ENCODE assay signal across 1 cellular context in the genomic region with DNA sequence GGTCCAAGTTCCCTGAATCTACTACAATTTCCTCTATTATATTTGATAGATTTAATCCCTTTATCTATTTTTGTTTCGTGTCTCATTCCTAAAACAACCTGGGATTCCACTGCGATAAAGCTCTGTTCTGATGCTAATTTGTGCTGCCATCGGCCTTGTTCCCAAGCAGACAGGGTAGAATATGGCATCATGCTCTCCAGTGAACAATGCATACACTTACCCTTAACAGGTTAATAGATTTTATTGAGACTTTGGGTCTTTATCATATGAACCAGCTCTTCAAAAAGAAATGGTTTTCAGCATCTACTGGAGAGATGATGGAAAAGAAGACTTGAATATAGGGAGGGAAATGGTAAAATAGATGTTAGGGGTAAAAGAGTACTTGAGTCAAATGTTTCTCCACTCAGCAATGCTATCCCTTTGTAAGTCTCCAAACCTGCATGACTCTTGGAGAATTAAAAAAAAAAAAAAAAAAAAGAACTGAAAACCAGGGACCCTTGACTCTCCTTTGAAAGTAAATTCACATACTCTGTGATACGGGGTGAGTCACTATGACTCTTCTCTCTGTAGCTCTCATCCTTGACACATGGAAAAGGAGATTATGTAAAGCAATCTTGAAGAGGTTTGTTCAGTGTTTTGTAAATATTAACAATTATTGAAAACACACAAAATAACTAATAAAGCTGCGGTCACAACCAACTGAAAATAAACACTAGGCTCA.
A peak's percentile ranks its signal among the peaks of the same experiment; 100 is the strongest.
TF ChIP-seq lines count a peak whose summit lies in the region.

No MANE protein-coding gene starts in this region.

TF ChIP-seq in H1, 55 proteins besides CTCF, POLR2A, EP300 and RAD21:
- TF ChIP-seq, protein P1, sequence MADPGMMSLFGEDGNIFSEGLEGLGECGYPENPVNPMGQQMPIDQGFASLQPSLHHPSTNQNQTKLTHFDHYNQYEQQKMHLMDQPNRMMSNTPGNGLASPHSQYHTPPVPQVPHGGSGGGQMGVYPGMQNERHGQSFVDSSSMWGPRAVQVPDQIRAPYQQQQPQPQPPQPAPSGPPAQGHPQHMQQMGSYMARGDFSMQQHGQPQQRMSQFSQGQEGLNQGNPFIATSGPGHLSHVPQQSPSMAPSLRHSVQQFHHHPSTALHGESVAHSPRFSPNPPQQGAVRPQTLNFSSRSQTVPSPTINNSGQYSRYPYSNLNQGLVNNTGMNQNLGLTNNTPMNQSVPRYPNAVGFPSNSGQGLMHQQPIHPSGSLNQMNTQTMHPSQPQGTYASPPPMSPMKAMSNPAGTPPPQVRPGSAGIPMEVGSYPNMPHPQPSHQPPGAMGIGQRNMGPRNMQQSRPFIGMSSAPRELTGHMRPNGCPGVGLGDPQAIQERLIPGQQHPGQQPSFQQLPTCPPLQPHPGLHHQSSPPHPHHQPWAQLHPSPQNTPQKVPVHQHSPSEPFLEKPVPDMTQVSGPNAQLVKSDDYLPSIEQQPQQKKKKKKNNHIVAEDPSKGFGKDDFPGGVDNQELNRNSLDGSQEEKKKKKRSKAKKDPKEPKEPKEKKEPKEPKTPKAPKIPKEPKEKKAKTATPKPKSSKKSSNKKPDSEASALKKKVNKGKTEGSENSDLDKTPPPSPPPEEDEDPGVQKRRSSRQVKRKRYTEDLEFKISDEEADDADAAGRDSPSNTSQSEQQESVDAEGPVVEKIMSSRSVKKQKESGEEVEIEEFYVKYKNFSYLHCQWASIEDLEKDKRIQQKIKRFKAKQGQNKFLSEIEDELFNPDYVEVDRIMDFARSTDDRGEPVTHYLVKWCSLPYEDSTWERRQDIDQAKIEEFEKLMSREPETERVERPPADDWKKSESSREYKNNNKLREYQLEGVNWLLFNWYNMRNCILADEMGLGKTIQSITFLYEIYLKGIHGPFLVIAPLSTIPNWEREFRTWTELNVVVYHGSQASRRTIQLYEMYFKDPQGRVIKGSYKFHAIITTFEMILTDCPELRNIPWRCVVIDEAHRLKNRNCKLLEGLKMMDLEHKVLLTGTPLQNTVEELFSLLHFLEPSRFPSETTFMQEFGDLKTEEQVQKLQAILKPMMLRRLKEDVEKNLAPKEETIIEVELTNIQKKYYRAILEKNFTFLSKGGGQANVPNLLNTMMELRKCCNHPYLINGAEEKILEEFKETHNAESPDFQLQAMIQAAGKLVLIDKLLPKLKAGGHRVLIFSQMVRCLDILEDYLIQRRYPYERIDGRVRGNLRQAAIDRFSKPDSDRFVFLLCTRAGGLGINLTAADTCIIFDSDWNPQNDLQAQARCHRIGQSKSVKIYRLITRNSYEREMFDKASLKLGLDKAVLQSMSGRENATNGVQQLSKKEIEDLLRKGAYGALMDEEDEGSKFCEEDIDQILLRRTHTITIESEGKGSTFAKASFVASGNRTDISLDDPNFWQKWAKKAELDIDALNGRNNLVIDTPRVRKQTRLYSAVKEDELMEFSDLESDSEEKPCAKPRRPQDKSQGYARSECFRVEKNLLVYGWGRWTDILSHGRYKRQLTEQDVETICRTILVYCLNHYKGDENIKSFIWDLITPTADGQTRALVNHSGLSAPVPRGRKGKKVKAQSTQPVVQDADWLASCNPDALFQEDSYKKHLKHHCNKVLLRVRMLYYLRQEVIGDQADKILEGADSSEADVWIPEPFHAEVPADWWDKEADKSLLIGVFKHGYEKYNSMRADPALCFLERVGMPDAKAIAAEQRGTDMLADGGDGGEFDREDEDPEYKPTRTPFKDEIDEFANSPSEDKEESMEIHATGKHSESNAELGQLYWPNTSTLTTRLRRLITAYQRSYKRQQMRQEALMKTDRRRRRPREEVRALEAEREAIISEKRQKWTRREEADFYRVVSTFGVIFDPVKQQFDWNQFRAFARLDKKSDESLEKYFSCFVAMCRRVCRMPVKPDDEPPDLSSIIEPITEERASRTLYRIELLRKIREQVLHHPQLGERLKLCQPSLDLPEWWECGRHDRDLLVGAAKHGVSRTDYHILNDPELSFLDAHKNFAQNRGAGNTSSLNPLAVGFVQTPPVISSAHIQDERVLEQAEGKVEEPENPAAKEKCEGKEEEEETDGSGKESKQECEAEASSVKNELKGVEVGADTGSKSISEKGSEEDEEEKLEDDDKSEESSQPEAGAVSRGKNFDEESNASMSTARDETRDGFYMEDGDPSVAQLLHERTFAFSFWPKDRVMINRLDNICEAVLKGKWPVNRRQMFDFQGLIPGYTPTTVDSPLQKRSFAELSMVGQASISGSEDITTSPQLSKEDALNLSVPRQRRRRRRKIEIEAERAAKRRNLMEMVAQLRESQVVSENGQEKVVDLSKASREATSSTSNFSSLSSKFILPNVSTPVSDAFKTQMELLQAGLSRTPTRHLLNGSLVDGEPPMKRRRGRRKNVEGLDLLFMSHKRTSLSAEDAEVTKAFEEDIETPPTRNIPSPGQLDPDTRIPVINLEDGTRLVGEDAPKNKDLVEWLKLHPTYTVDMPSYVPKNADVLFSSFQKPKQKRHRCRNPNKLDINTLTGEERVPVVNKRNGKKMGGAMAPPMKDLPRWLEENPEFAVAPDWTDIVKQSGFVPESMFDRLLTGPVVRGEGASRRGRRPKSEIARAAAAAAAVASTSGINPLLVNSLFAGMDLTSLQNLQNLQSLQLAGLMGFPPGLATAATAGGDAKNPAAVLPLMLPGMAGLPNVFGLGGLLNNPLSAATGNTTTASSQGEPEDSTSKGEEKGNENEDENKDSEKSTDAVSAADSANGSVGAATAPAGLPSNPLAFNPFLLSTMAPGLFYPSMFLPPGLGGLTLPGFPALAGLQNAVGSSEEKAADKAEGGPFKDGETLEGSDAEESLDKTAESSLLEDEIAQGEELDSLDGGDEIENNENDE (IDR thresholded peaks at IDR 0.05; ENCODE audit: insufficient replicate concordance, low read length), result peak; percentile 31
- TF ChIP-seq MAFK (IDR thresholded peaks at IDR 0.05; ENCODE audit: low read depth, low read length), result no peak
